8 cellular contexts compared by ENCODE assay signal in the genomic region with DNA sequence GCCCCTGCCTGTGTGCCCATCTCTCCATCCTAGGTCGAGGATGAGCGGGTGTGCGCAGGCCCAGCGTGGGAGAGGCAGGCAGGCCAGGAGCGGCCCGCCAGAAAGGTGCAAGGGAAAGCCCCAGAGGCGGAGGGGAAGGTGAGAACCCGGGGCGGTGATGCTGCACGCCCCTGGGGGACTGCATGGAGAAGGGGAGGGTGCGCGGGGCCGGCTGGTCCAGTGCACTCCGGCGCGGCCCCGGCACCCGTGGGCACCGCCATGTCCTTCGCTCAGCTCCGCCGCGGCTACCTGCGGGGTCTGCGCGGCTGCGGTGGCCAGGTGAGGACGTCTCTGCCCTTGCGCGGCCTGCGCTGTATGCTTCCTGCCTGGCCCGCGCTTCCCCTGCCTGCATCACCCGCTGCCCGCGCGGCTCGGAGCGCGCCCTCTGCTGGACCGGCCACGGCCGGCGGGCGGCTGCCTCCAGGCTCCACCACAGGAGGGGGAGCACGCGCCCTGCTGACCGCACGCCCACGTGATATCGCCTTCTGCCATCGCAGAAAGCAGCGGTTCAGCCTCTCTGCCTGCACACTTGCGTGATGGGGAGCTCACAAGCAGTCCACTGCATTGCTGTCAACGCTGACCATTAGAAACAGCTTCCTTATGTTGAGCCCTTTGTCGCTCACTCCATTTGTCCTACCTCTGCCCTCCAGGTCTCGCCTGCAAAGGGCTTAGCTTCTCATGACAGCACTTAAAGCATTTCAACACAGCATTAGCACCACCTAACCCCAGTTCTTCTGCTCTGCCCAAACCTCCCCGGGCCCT.
DNase-seq lines count a peak whose midpoint lies in the region; ATAC-seq and TF ChIP-seq lines count a peak whose summit lies in the region.

No MANE protein-coding gene starts in this region.

- no peaks in the 10 kb centered on the region for H3K27me3 ChIP-seq in dorsolateral prefrontal cortex
- H3K27me3 ChIP-seq in lung (ENCODE audit: control insufficient read depth, insufficient read depth), result no peaks in the 10 kb centered on the region

- intact Hi-C loops in dorsolateral prefrontal cortex (cut with DNase I), result loop anchor here (1.0 to 10.0 kb wide), 5 partner anchors 544 to 639 kb away; no protein-coding TSS in a partner anchor

- H3K36me3 ChIP-seq in lung (ENCODE audit: control insufficient read depth in 2 of 2, insufficient read depth in 2 of 2, low read length in 2 of 2), result no peaks in the 10 kb centered on the region

- peak; percentile 67 for ATAC-seq in GM21619 (IDR thresholded peaks at IDR 0.05; ENCODE audit: unreplicated experiment)
- ATAC-seq in lung (ENCODE audit: insufficient read depth, low FRiP score), result peak; percentile 95

- TF ChIP-seq CTCF in dorsolateral prefrontal cortex (IDR thresholded peaks at IDR 0.05 in 54 of 56, conservative IDR thresholded peaks at IDR 0.05 in 2 of 56; ENCODE audit: low read depth in 1 of 56, partially characterized antibody in 56 of 56) (peak; percentile 58 to 98 (median 93)), lung (IDR thresholded peaks at IDR 0.05; ENCODE audit: control extremely low read depth, extremely low read depth) (peak; percentile 88)

- peaks cover 0 to 6% of the 10 kb centered on the region in 2 donors for H3K4me1 ChIP-seq in lung (ENCODE audit: control insufficient read depth in 2 of 2, insufficient read depth in 2 of 2, low read length in 2 of 2)

- in situ Hi-C loops in KBM-7 (cut with MboI; ENCODE audit: low pct_unique_long_range_greater_than_20kb, low sequenced_read_pairs), result no loop called here

- peak overlapping the region; percentile 20 to 68 (median 53) for H3K4me3 ChIP-seq in dorsolateral prefrontal cortex
- H3K4me3 ChIP-seq in lung, result no peak overlapping the region

- WGBS in lung, 2 donors, result 11 to 12% methylated on average over 48 to 58 of the region's 58 CpGs

- DNase-seq in Daoy (ENCODE audit: low read depth), result peak; percentile 81
- DNase-seq in KBM-7, result peak; percentile 41
- DNase-seq in activated CD4-positive, alpha-beta T cell treated with anti-CD3 and anti-CD28 coated beads, Interleukin-2, amount 50 U/mL, for 1 hour, result peak; percentile 45
- peak; percentile 78 to 92 (median 84) for DNase-seq in dorsolateral prefrontal cortex
- peak; percentile 76 for DNase-seq in lung (ENCODE audit: low spot score)
- DNase-seq in stimulated activated CD4-positive, alpha-beta T cell treated with anti-CD3 and anti-CD28 coated beads, TNF-alpha, amount 100 ng/mL, for 4 hours (ENCODE audit: low read depth in 3 of 3), result peak in 2 of 3 experiments; percentile 27 to 34
- no peak for DNase-seq in NOMO-1 treated with dmso at 0.1 percent for 144 hours (lab: John Stamatoyannopoulos, UW; ENCODE audit: unreplicated experiment)

- H3K9me3 ChIP-seq in lung (ENCODE audit: control insufficient read depth in 2 of 2, insufficient read depth in 1 of 2, low read length in 1 of 2), result no peaks in the 10 kb centered on the region

- peak overlapping the region in 13 of 59 donors; percentile 23 to 69 (median 54) for H3K27ac ChIP-seq in dorsolateral prefrontal cortex
- H3K27ac ChIP-seq in lung (ENCODE audit: low read depth in 1 of 2, low read length in 1 of 2), result peak overlapping the region in 1 of 2 donors; percentile 28
